In genomic region chr17:27354491-27355081, GRCh38 we compare ENCODE assay signal across 8 cellular contexts.
DNase-seq lines count a peak whose midpoint lies in the region; ATAC-seq and TF ChIP-seq lines count a peak whose summit lies in the region.

No MANE protein-coding gene starts in this region.

- no peaks in the 10 kb centered on the region for H3K9me3 Mint-ChIP-seq in activated naive CD4-positive, alpha-beta T cell treated with anti-CD3 and anti-CD28 coated beads, Interleukin-2, amount 10 ng/mL, durations not matched to agents 7 days and 5 days

- CTCF ChIA-PET in activated naive CD4-positive, alpha-beta T cell treated with anti-CD3 and anti-CD28 coated beads, Interleukin-2, amount 10 ng/mL, durations not matched to agents 7 days and 5 days (lab: Charles Lee), result interaction anchor here (0.6 to 6.8 kb wide), 15 partner anchors 8 to 297 kb away, joined by 3 to 72 read pairs (median 5); partner anchors contain the start of gene KSR1

- no peaks in the 10 kb centered on the region for H3K36me3 Mint-ChIP-seq in activated naive CD4-positive, alpha-beta T cell treated with anti-CD3 and anti-CD28 coated beads, Interleukin-2, amount 10 ng/mL, durations not matched to agents 7 days and 5 days

- peak overlapping the region; percentile 76 for H3K4me3 Mint-ChIP-seq in activated naive CD4-positive, alpha-beta T cell treated with anti-CD3 and anti-CD28 coated beads, Interleukin-2, amount 10 ng/mL, durations not matched to agents 7 days and 5 days

- H3K4me3 ChIP-seq in SK-N-MC, result peak overlapping the region; percentile 29; the same call in 1 of the 2 replicates
- peak overlapping the region in 3 of 5 donors; percentile 57 to 71 (median 63) for H3K4me3 ChIP-seq in subcutaneous abdominal adipose tissue (ENCODE audit: low read depth in 1 of 5, low read length in 5 of 5)
- no peak overlapping the region for H3K4me3 ChIP-seq in prostate gland

- 0 out of 2 replicates have a peak, but pooled peaks cover 3% of the 10 kb centered on the region for H3K9me3 ChIP-seq in SK-N-MC (ENCODE audit: low read depth, low read length)
- peaks cover 0 to 4% (median 0%) of the 10 kb centered on the region in 5 donors for H3K9me3 ChIP-seq in subcutaneous abdominal adipose tissue (ENCODE audit: control insufficient read depth in 5 of 5, low read length in 5 of 5)
- no peaks in the 10 kb centered on the region for H3K9me3 ChIP-seq in prostate gland

- H3K4me1 ChIP-seq in subcutaneous abdominal adipose tissue (ENCODE audit: control insufficient read depth in 5 of 5, insufficient read depth in 5 of 5, low read length in 5 of 5), result peaks cover 2 to 26% (median 14%) of the 10 kb centered on the region in 5 donors
- H3K4me1 ChIP-seq in prostate gland (replicated peaks), result no peaks in the 10 kb centered on the region

- peaks cover 32% of the 10 kb centered on the region for H3K4me1 Mint-ChIP-seq in activated naive CD4-positive, alpha-beta T cell treated with anti-CD3 and anti-CD28 coated beads, Interleukin-2, amount 10 ng/mL, durations not matched to agents 7 days and 5 days

- DNase-seq in activated naive CD4-positive, alpha-beta T cell treated with anti-CD3 and anti-CD28 coated beads, Interleukin-2, amount 10 ng/mL, durations not matched to agents 7 days and 5 days, result no peak
- DNase-seq in activated naive CD4-positive, alpha-beta T cell treated with anti-CD3 and anti-CD28 coated beads, Interleukin-2, amount 50 U/mL, for 16 hours, result no peak
- DNase-seq in SK-N-MC (ENCODE audit: low read depth, low spot score) (no peak), germinal center (ENCODE audit: low spot score) (peak; percentile 24), prostate gland (ENCODE audit: low spot score) (no peak)

- TF ChIP-seq POLR2A in prostate gland (IDR thresholded peaks at IDR 0.05), result no peak

- H3K27ac ChIP-seq in SK-N-MC, result peak overlapping the region; percentile 99
- H3K27ac ChIP-seq in subcutaneous abdominal adipose tissue (ENCODE audit: low read depth, low read length), result peak overlapping the region; percentile 70
- no peak overlapping the region for H3K27ac ChIP-seq in prostate gland

- H3K27ac Mint-ChIP-seq in activated naive CD4-positive, alpha-beta T cell treated with anti-CD3 and anti-CD28 coated beads, Interleukin-2, amount 10 ng/mL, durations not matched to agents 7 days and 5 days, result peak overlapping the region; percentile 73

- peaks cover under 1% of the 10 kb centered on the region for H3K27me3 Mint-ChIP-seq in activated naive CD4-positive, alpha-beta T cell treated with anti-CD3 and anti-CD28 coated beads, Interleukin-2, amount 10 ng/mL, durations not matched to agents 7 days and 5 days

- no peak for ATAC-seq in GM18520 (IDR thresholded peaks at IDR 0.05; ENCODE audit: unreplicated experiment)
- no peak for ATAC-seq in HG03565 (IDR thresholded peaks at IDR 0.05; ENCODE audit: unreplicated experiment)

- peak overlapping the region; percentile 53 for H3K9ac ChIP-seq in SK-N-MC (ENCODE audit: insufficient read length)
- peak overlapping the region in 2 of 5 donors; percentile 76 to 78 for H3K9ac ChIP-seq in subcutaneous abdominal adipose tissue (ENCODE audit: low read length in 5 of 5)

- intact Hi-C loops in prostate gland (cut with DNase I), result loop anchor here (1.0 to 10.0 kb wide), 4 partner anchors 100 to 248 kb away; partner anchors contain the start of gene KSR1

- TF ChIP-seq CTCF in prostate gland (IDR thresholded peaks at IDR 0.05), result no peak

- H3K36me3 ChIP-seq in SK-N-MC (ENCODE audit: insufficient read depth, low read length) (no peaks in the 10 kb centered on the region), subcutaneous abdominal adipose tissue (ENCODE audit: control insufficient read depth in 5 of 5, insufficient read depth in 5 of 5, low read length in 5 of 5) (no peaks in the 10 kb centered on the region), prostate gland (no peaks in the 10 kb centered on the region)

- WGBS in prostate gland, result 71% methylated on average over 8 of the region's 8 CpGs

- no peaks in the 10 kb centered on the region for H3K27me3 ChIP-seq in subcutaneous abdominal adipose tissue (ENCODE audit: control insufficient read depth in 5 of 5, insufficient read depth in 4 of 5, low read length in 5 of 5)
- H3K27me3 ChIP-seq in prostate gland (replicated peaks; ENCODE audit: insufficient read depth), result no peaks in the 10 kb centered on the region

Comparison
In these comparisons a context has a peak if more than half of its experiments do, and no peak if none do; other contexts are left out.
1. H3K27ac ChIP-seq: peak in SK-N-MC (single experiment) and subcutaneous abdominal adipose tissue (single experiment); none in prostate gland (0 of 2).
2. H3K4me3 ChIP-seq: peak in SK-N-MC (single experiment) and subcutaneous abdominal adipose tissue (3 of 5); none in prostate gland (0 of 2).